ENCODE assay signal across 8 cellular contexts in genomic region chr14:73759714-73760597, GRCh38. TPM values are rescaled to one million over a fixed set of nuclear protein-coding genes. Genes with fewer than 3 reads are reported as not detected.
DNase-seq lines count a peak whose midpoint lies in the region; ATAC-seq, FAIRE-seq and TF ChIP-seq lines count a peak whose summit lies in the region.

No MANE protein-coding gene starts in this region.

- no peaks in the 10 kb centered on the region for H3K27me3 Mint-ChIP-seq in T-helper 17 cell

- peak; percentile 99 for TF ChIP-seq POLR2A in GM18505 (IDR thresholded peaks at IDR 0.05; ENCODE audit: borderline replicate concordance, extremely low read depth, insufficient read depth, insufficient read length)

- peak; percentile 99 for FAIRE-seq in urothelium cell line (lab: Jason Lieb, UNC)

- peaks cover 63% of the 10 kb centered on the region for H3K4me1 Mint-ChIP-seq in T-helper 17 cell

- no peak for TF ChIP-seq CTCF in right atrium auricular region (IDR thresholded peaks at IDR 0.05)

- H3K9me3 ChIP-seq in T-helper 17 cell (ENCODE audit: control insufficient read depth, low read length, poor library complexity, severe bottlenecking), result no peaks in the 10 kb centered on the region
- H3K9me3 ChIP-seq in right atrium auricular region, result no peaks in the 10 kb centered on the region

- no peaks in the 10 kb centered on the region for H3K36me3 ChIP-seq in right atrium auricular region

- DNase-seq in NCI-H187 (lab: John Stamatoyannopoulos, UW) (peak; percentile 83 to 93), T-helper 17 cell (peak; percentile 96 to 97 (median 96)), right atrium auricular region (ENCODE audit: low spot score) (peak; percentile 99), pulmonary artery endothelial cell (ENCODE audit: low read depth, low spot score) (peak; percentile 86), urothelium cell line (ENCODE audit: low spot score) (peak; percentile 100)

- peak overlapping the region; percentile 97 for H3K27ac Mint-ChIP-seq in T-helper 17 cell

- ATAC-seq in GM18505 (IDR thresholded peaks at IDR 0.05; ENCODE audit: unreplicated experiment) (peak; percentile 47), HG02943 (IDR thresholded peaks at IDR 0.05; ENCODE audit: low read depth, unreplicated experiment) (peak; percentile 48), T-helper 17 cell (peak; percentile 85)

- no peaks in the 10 kb centered on the region for H3K36me3 Mint-ChIP-seq in T-helper 17 cell (ENCODE audit: low read depth)

- peak overlapping the region; percentile 75 to 85 for H3K4me3 ChIP-seq in right atrium auricular region

- peaks cover 0 to 89% of the 10 kb centered on the region in 2 donors for H3K4me1 ChIP-seq in right atrium auricular region

- H3K27ac ChIP-seq in angular gyrus (ENCODE audit: low read depth, low read length), result peak overlapping the region; percentile 89
- peak overlapping the region; percentile 95 to 99 for H3K27ac ChIP-seq in right atrium auricular region

- H3K27me3 ChIP-seq in right atrium auricular region, result no peaks in the 10 kb centered on the region

- H3K4me3 Mint-ChIP-seq in T-helper 17 cell, result peak overlapping the region; percentile 91

RNA-seq across cellular contexts. Expression of gene PNMA1, which starts 45.8 kb away (rescaled TPM):
- 10 to 100 TPM; 42.0 to 53.7 TPM for total RNA-seq in T-helper 17 cell
- total RNA-seq in right atrium auricular region, result 10 to 100 TPM; 17.1 to 18.3 TPM
- 25.3 and 25.5 TPM in 2 replicates for total RNA-seq in pulmonary artery endothelial cell

Comparison
In these comparisons a context has a peak if more than half of its experiments do, and no peak if none do; other contexts are left out.
1. Peak in every context shown above with its lines: DNase-seq, ATAC-seq, H3K4me3 ChIP-seq and H3K27ac ChIP-seq.